Comparison of ENCODE assay signal across 21 cellular contexts in the genomic region with DNA sequence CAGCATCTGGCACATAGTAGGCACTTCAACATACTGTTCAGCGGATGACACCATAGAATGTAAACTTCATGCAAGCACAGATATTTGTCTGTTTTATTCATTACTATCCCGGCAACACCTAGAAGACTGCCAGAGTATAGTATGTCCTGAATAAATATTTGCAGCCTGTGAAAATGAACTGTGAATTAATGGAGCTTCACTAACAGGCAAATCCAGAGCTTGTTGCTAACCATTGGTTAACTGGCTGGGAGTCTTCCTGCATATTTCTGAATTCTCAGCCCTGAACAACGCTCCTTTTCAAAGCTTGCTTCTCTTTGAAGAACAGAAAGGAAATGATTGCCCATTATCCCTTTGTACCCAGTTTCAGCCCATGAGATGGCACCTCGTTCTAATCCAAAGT.
DNase-seq lines count a peak whose midpoint lies in the region; ATAC-seq and TF ChIP-seq lines count a peak whose summit lies in the region.
"Had no signal": no experiment of that assay in that cellular context is flagged by ENCODE, and none has a peak within 500 bp of the region (broad histone marks: within the 10 kb centered on the region; RNA-seq: fewer than 3 reads in every experiment).

No MANE protein-coding gene starts in this region.

- in situ Hi-C loops in mammary epithelial cell (cut with MboI; ENCODE audit: low sequenced_read_pairs in 2 of 2), result no loop called here

- no TSS peak for BruUV-seq in mammary epithelial cell (replicated peaks; lab: Mats Ljungman, UMichigan)

- no peaks in the 10 kb centered on the region for H3K9me3 Mint-ChIP-seq in natural killer cell
- H3K9me3 Mint-ChIP-seq: GM23338 had no signal

- intact Hi-C loops in mammary epithelial cell (cut with micrococcal nuclease) (no loop called here), breast epithelium (cut with DNase I; ENCODE audit: low total_unique reads) (no loop called here), thyroid gland (cut with DNase I) (no loop called here), natural killer cell (cut with micrococcal nuclease) (no loop called here)

- H3K36me3 Mint-ChIP-seq in natural killer cell, result no peaks in the 10 kb centered on the region
- H3K36me3 Mint-ChIP-seq: IgD-negative memory B cell had no signal

- H3K4me1 ChIP-seq in mammary epithelial cell (ENCODE audit: insufficient read depth, low read length) (peaks cover 23% of the 10 kb centered on the region), breast epithelium (no peaks in the 10 kb centered on the region), thyroid gland (peaks cover 10 to 20% of the 10 kb centered on the region in 2 donors)

- no peak overlapping the region for H3K4me3 Mint-ChIP-seq in natural killer cell
- H3K4me3 Mint-ChIP-seq: GM23338, IgD-negative memory B cell had no signal

- TF ChIP-seq CTCF in mammary epithelial cell (conservative IDR thresholded peaks at IDR 0.05 in 1 of 2, IDR thresholded peaks at IDR 0.05 in 1 of 2; ENCODE audit: extremely low read depth in 1 of 2, insufficient read depth in 1 of 2, low read depth in 1 of 2, low read length in 2 of 2), result no peak
- TF ChIP-seq CTCF in breast epithelium (IDR thresholded peaks at IDR 0.05), result no peak
- no peak for TF ChIP-seq CTCF in thyroid gland (IDR thresholded peaks at IDR 0.05)
- TF ChIP-seq CTCF in natural killer cell (IDR thresholded peaks at IDR 0.05), result no peak

- peak overlapping the region; percentile 46 for H3K4me2 ChIP-seq in mammary epithelial cell (ENCODE audit: insufficient read depth, low read depth, low read length)
- H3K4me2 ChIP-seq: GM23338 had no signal

- H3K9ac ChIP-seq in mammary epithelial cell (ENCODE audit: insufficient read depth, low read length), result peak overlapping the region; percentile 27

- H3K27me3 ChIP-seq in mammary epithelial cell (ENCODE audit: insufficient read depth, low read length), result no peaks in the 10 kb centered on the region
- H3K27me3 ChIP-seq in breast epithelium, result no peaks in the 10 kb centered on the region
- H3K27me3 ChIP-seq in thyroid gland, result no peaks in the 10 kb centered on the region

- H3K9me3 ChIP-seq in mammary epithelial cell (replicated peaks; ENCODE audit: insufficient read depth, low read length), result no peaks in the 10 kb centered on the region
- no peaks in the 10 kb centered on the region for H3K9me3 ChIP-seq in breast epithelium
- no peaks in the 10 kb centered on the region for H3K9me3 ChIP-seq in thyroid gland

- no peaks in the 10 kb centered on the region for H3K36me3 ChIP-seq in mammary epithelial cell (ENCODE audit: insufficient read depth, low read length)
- no peaks in the 10 kb centered on the region for H3K36me3 ChIP-seq in breast epithelium
- H3K36me3 ChIP-seq in thyroid gland, result no peaks in the 10 kb centered on the region

- CTCF ChIA-PET in mammary epithelial cell (lab: Charles Lee; ENCODE audit: low non-redundant PET), result no interaction called here

- H3K27ac ChIP-seq in mammary epithelial cell (ENCODE audit: insufficient read depth, low read depth, low read length) (peak overlapping the region; percentile 86), breast epithelium (no peak overlapping the region), thyroid gland (peak overlapping the region; percentile 56 to 79 (median 73))
- H3K27ac ChIP-seq: 22Rv1, HL-60 had no signal

- TF ChIP-seq POLR2A in breast epithelium (IDR thresholded peaks at IDR 0.05), result no peak
- TF ChIP-seq POLR2A in thyroid gland (IDR thresholded peaks at IDR 0.05), result no peak

- H4K20me1 ChIP-seq in mammary epithelial cell (ENCODE audit: insufficient read depth, low read length), result no peaks in the 10 kb centered on the region

- H3K27me3 Mint-ChIP-seq in natural killer cell (ENCODE audit: low read depth in 2 of 2), result no peaks in the 10 kb centered on the region

- peak; percentile 23 for DNase-seq in NCI-H146 (lab: John Stamatoyannopoulos, UW)
- DNase-seq in NCI-H146 treated with DMSO at 0.1 percent for 48 hours (lab: John Stamatoyannopoulos, UW; ENCODE audit: unreplicated experiment), result no peak
- DNase-seq in mammary epithelial cell, result no peak
- no peak for DNase-seq in breast epithelium (ENCODE audit: low spot score in 2 of 2)
- peak; percentile 47 for DNase-seq in glomerular visceral epithelial cell (ENCODE audit: extremely low spot score)
- no peak for DNase-seq in thyroid gland
- no peak for DNase-seq in AML-193 (lab: John Stamatoyannopoulos, UW)
- DNase-seq in natural killer cell, result no peak
- DNase-seq: C1 segment of cervical spinal cord, Kasumi-1, MM.1S, NCI-H1092 treated with DMSO at 0.1 percent for 48 hours, NCI-H1694 treated with DMSO at 0.1 percent for 48 hours, NCI-H446, NCI-H82, SHP77 treated with DMSO at 0.1 percent for 48 hours had no signal

- dilution Hi-C loops in mammary epithelial cell (cut with HindIII; ENCODE audit: low sequenced_read_pairs), result loop anchor here (5.0 kb wide), 1 partner anchor 46 kb away; no protein-coding TSS in a partner anchor

- peak overlapping the region; percentile 40 for H2AFZ ChIP-seq in mammary epithelial cell (ENCODE audit: low read depth, low read length)
- H2AFZ ChIP-seq: GM23338 had no signal

- H3K79me2 ChIP-seq in mammary epithelial cell (ENCODE audit: insufficient read depth, low read length), result peaks cover 46% of the 10 kb centered on the region

- H3K27ac Mint-ChIP-seq in natural killer cell, result no peak overlapping the region
- H3K27ac Mint-ChIP-seq: GM23338 had no signal

- peaks cover 14 to 39% of the 10 kb centered on the region in 2 donors for H3K4me1 Mint-ChIP-seq in natural killer cell
- H3K4me1 Mint-ChIP-seq: IgD-negative memory B cell had no signal

- no peak for ATAC-seq in natural killer cell
- ATAC-seq: GM23338, HCT116 had no signal

- 68% methylated on average over 4 of the region's 4 CpGs for whole genome bisulfite sequencing in mammary epithelial cell (ENCODE audit: low coverage, missing lambda C conversion rate)
- WGBS in thyroid gland, 2 donors, result 91 to 95% methylated on average over 4 of the region's 4 CpGs

- H3K4me3 ChIP-seq in mammary epithelial cell (replicated peaks in 1 of 3; ENCODE audit: insufficient read depth in 1 of 3, low read depth in 2 of 3, low read length in 3 of 3), result no peak overlapping the region
- no peak overlapping the region for H3K4me3 ChIP-seq in breast epithelium
- H3K4me3 ChIP-seq in thyroid gland (replicated peaks in 1 of 3), result no peak overlapping the region
- H3K4me3 ChIP-seq: GM23338 had no signal

Comparison
In these comparisons a context has a peak if more than half of its experiments do, and no peak if none do; other contexts are left out.
1. DNase-seq: peak in NCI-H146 (single experiment) and glomerular visceral epithelial cell (single experiment); none in NCI-H146 treated with DMSO at 0.1 percent for 48 hours (single experiment), mammary epithelial cell (single experiment), breast epithelium (0 of 2), thyroid gland (0 of 2), AML-193 (0 of 2) and natural killer cell (single experiment).
2. H3K27ac ChIP-seq: peak in mammary epithelial cell (single experiment) and thyroid gland (3 of 3); none in breast epithelium (0 of 2).